In genomic region chr11:61556621-61557020, GRCh38 we compare ENCODE assay signal across 13 cellular contexts. TPM values are rescaled to one million over a fixed set of nuclear protein-coding genes. Genes with fewer than 3 reads are reported as not detected.
DNase-seq lines count a peak whose midpoint lies in the region; ATAC-seq and TF ChIP-seq lines count a peak whose summit lies in the region.
"Had no signal": no experiment of that assay in that cellular context is flagged by ENCODE, and none has a peak within 500 bp of the region (broad histone marks: within the 10 kb centered on the region; RNA-seq: fewer than 3 reads in every experiment).

No MANE protein-coding gene starts in this region.

- no peak for ATAC-seq in WTC11
- ATAC-seq in stimulated activated naive B cell treated with anti-CD40 and anti-IgM and Interleukin-4, amounts not matched to agents 10 μg/mL and 1 μg/mL and 100 μg/mL, for 72 hours (replicated peaks): no peak
- ATAC-seq: CD8-positive, alpha-beta T cell had no signal

- no peaks in the 10 kb centered on the region for H3K79me2 ChIP-seq in neural progenitor cell (ENCODE audit: low read depth)

- peaks cover 21% of the 10 kb centered on the region for H3K4me1 ChIP-seq in neural progenitor cell

- POLR2A ChIA-PET in WTC11 (lab: Charles Lee): no interaction called here

- H3K27ac Mint-ChIP-seq in WTC11 (no peak overlapping the region), endothelial cell (ENCODE audit: unreplicated experiment) (no peak overlapping the region), neural progenitor cell (no peak overlapping the region)
- peak overlapping the region; percentile 44 for H3K27ac Mint-ChIP-seq in stimulated activated naive B cell treated with anti-CD40 and anti-IgM and Interleukin-4, amounts not matched to agents 10 μg/mL and 1 μg/mL and 100 μg/mL, for 72 hours
- H3K27ac Mint-ChIP-seq: CD14-positive monocyte; CD8-positive, alpha-beta T cell had no signal

- no peaks in the 10 kb centered on the region for H3K36me3 Mint-ChIP-seq in WTC11
- no peaks in the 10 kb centered on the region for H3K36me3 Mint-ChIP-seq in endothelial cell (ENCODE audit: low read depth, unreplicated experiment)
- peaks cover 1% of the 10 kb centered on the region for H3K36me3 Mint-ChIP-seq in neural progenitor cell
- H3K36me3 Mint-ChIP-seq in stimulated activated naive B cell treated with anti-CD40 and anti-IgM and Interleukin-4, amounts not matched to agents 10 μg/mL and 1 μg/mL and 100 μg/mL, for 72 hours: no peaks in the 10 kb centered on the region
- H3K36me3 Mint-ChIP-seq: CD14-positive monocyte; CD8-positive, alpha-beta T cell had no signal

- H2AFZ ChIP-seq in neural progenitor cell (replicated peaks): no peak overlapping the region

- H3K27me3 Mint-ChIP-seq in WTC11 (ENCODE audit: low read depth) (peaks cover 30% of the 10 kb centered on the region), endothelial cell (ENCODE audit: unreplicated experiment) (peaks cover 13% of the 10 kb centered on the region), neural progenitor cell (ENCODE audit: insufficient read depth, low read depth) (peaks cover 48% of the 10 kb centered on the region)
- peaks cover 69 to 81% of the 10 kb centered on the region in 2 donors for H3K27me3 Mint-ChIP-seq in stimulated activated naive B cell treated with anti-CD40 and anti-IgM and Interleukin-4, amounts not matched to agents 10 μg/mL and 1 μg/mL and 100 μg/mL, for 72 hours

- CTCF ChIA-PET in WTC11 (lab: Charles Lee): interaction anchor here (1.5 to 7.8 kb wide), 4 partner anchors 12 to 79 kb away, joined by 5 to 58 read pairs (median 38); no protein-coding TSS in a partner anchor

- H3K9me3 ChIP-seq in neural progenitor cell (ENCODE audit: low read depth): no peaks in the 10 kb centered on the region

- peaks cover 11% of the 10 kb centered on the region for H3F3A ChIP-seq in neural progenitor cell (ENCODE audit: low read depth)

- H3K4me3 Mint-ChIP-seq in WTC11 (peak overlapping the region; percentile 50), endothelial cell (ENCODE audit: unreplicated experiment) (peak overlapping the region; percentile 78), neural progenitor cell (peak overlapping the region; percentile 68)
- no peak overlapping the region for H3K4me3 Mint-ChIP-seq in stimulated activated naive B cell treated with anti-CD40 and anti-IgM and Interleukin-4, amounts not matched to agents 10 μg/mL and 1 μg/mL and 100 μg/mL, for 72 hours
- H3K4me3 Mint-ChIP-seq: CD8-positive, alpha-beta T cell had no signal

- H4K20me1 ChIP-seq in neural progenitor cell (ENCODE audit: low read depth): peaks cover 6% of the 10 kb centered on the region

- TF ChIP-seq CTCF in WTC11 (IDR thresholded peaks at IDR 0.05) (no peak), endothelial cell (IDR thresholded peaks at IDR 0.05; ENCODE audit: unreplicated experiment) (no peak), neural progenitor cell (IDR thresholded peaks at IDR 0.05) (no peak)

- H3K27me3 ChIP-seq in neural progenitor cell: peaks cover 29% of the 10 kb centered on the region

- H3K9me3 Mint-ChIP-seq in WTC11 (no peaks in the 10 kb centered on the region), endothelial cell (ENCODE audit: unreplicated experiment) (no peaks in the 10 kb centered on the region), neural progenitor cell (no peaks in the 10 kb centered on the region)
- H3K9me3 Mint-ChIP-seq in stimulated activated naive B cell treated with anti-CD40 and anti-IgM and Interleukin-4, amounts not matched to agents 10 μg/mL and 1 μg/mL and 100 μg/mL, for 72 hours: no peaks in the 10 kb centered on the region
- H3K9me3 Mint-ChIP-seq: CD8-positive, alpha-beta T cell had no signal

- H3K27ac ChIP-seq in neural progenitor cell: no peak overlapping the region

- H3K36me3 ChIP-seq in neural progenitor cell: no peaks in the 10 kb centered on the region

- H3K4me3 ChIP-seq in neural progenitor cell: no peak overlapping the region

- no peak overlapping the region for H3K4me2 ChIP-seq in neural progenitor cell

- H3K4me1 Mint-ChIP-seq in WTC11 (peaks cover 39% of the 10 kb centered on the region), endothelial cell (ENCODE audit: unreplicated experiment) (peaks cover 22% of the 10 kb centered on the region), neural progenitor cell (peaks cover 28% of the 10 kb centered on the region)
- H3K4me1 Mint-ChIP-seq in stimulated activated naive B cell treated with anti-CD40 and anti-IgM and Interleukin-4, amounts not matched to agents 10 μg/mL and 1 μg/mL and 100 μg/mL, for 72 hours: peaks cover 13 to 14% of the 10 kb centered on the region in 2 donors
- H3K4me1 Mint-ChIP-seq: CD14-positive monocyte had no signal

- DNase-seq in WTC11 (ENCODE audit: low spot score) (no peak), endothelial cell (ENCODE audit: low spot score) (no peak), neural progenitor cell (ENCODE audit: low spot score) (no peak), GDM1 (lab: John Stamatoyannopoulos, UW) (no peak), SKM-1 (lab: John Stamatoyannopoulos, UW; ENCODE audit: unreplicated experiment) (no peak)
- DNase-seq in stimulated activated naive B cell treated with anti-CD40 and anti-IgM and Interleukin-4, amounts not matched to agents 10 μg/mL and 1 μg/mL and 100 μg/mL, for 72 hours: no peak
- DNase-seq in stimulated activated CD4-positive, alpha-beta T cell treated with anti-CD3 and anti-CD28 coated beads, Interleukin-4, amount 100 ng/mL, for 24 hours: no peak
- DNase-seq: CD8-positive, alpha-beta T cell; COR-L47; DMS153; DMS79 treated with DMSO at 0.1 percent for 48 hours; EL had no signal

- no peak overlapping the region for H3K9ac ChIP-seq in neural progenitor cell

TF ChIP-seq in WTC11, 78 proteins besides CTCF, POLR2A, EP300 and RAD21:
- TF ChIP-seq ETV6 (CRISPR knock-in tag; IDR thresholded peaks at IDR 0.05): no peak

RNA-seq across cellular contexts. Expression of gene SYT7, which starts 24.3 kb away (rescaled TPM):
- total RNA-seq in WTC11 (2021): 12.5 to 18.9 TPM (median 18.2 TPM) in 3 replicates
- total RNA-seq in endothelial cell (ENCODE audit: unreplicated experiment): 9.7 TPM
- total RNA-seq in neural progenitor cell (ENCODE audit: low replicate concordance): 0.73 and 4.4 TPM in 2 replicates
- total RNA-seq: CD8-positive, alpha-beta T cell had no signal

RNA-seq across cellular contexts. Expression of gene LRRC10B, which starts 48.1 kb away (rescaled TPM):
- total RNA-seq in WTC11 (2021): 1.1 to 1.5 TPM (median 1.3 TPM) in 3 replicates
- 0.13 TPM for total RNA-seq in endothelial cell (ENCODE audit: unreplicated experiment)
- 0.74 TPM in 1 of 2 replicates, not detected in the other for total RNA-seq in neural progenitor cell (ENCODE audit: low replicate concordance)
- total RNA-seq: CD8-positive, alpha-beta T cell had no signal

Comparison
In these comparisons a context has a peak if more than half of its experiments do, and no peak if none do; other contexts are left out.
1. H3K4me3 Mint-ChIP-seq: peak in WTC11 (single experiment), endothelial cell (single experiment) and neural progenitor cell (single experiment); none in stimulated activated naive B cell treated with anti-CD40 and anti-IgM and Interleukin-4, amounts not matched to agents 10 μg/mL and 1 μg/mL and 100 μg/mL, for 72 hours (0 of 2).